Comparison of ENCODE assay signal across 1 cellular context in the genomic region with DNA sequence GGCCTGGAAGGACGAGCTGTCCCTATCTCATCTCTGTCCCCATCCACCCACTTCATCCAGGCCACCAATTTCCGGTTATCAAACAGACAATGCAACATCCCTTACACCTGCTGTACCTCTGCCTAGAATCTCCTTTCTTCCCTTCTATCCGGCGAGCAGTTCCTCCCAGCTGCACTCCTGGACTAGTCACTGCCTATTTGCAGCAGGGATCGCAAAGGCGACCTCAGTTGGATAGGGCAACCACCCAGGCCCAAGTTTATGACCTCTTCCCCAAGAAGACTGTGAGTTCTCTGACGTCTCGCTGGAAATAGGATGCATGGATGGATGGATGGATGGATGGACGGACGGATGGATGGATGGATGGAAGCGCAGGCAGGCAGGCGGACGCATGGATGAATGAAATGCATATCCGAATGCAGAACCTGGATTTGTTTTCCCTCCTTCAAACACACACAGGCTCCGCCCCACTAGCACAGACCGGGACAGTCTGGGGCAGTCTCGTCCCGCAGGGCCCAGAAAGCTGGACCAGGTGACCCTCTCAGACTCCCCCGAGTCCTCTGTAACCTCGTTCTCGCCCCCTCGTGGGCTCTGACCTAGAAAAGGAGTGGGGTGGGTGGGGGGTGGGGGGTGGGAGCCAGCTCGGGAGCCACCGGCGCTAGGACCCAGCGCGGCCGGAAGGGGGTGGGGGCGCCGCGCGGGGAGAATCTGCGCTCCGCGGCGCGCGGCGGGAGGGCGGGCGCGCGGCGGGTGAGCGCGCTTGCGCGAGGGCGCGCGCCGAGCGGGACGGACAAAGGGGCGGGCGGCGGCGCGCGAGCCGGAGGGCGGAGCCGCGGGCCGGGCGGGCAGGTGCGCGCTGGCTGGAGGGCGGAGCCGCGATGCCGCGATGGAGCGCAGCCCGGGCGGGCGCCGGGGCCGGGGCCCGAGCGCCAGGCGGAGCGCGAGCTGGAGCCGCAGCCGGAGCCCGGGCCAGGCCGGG.
A peak's percentile ranks its signal among the peaks of the same experiment; 100 is the strongest.
TF ChIP-seq lines count a peak whose summit lies in the region.

A gene (plus strand): TSS at position 875 of the 976 bp plus-strand sequence. CDS start 24,867 bp downstream, outside the sequence.

TF ChIP-seq in HepG2, 621 proteins besides CTCF, POLR2A, EP300 and RAD21 (continued from another document):
- TF ChIP-seq, protein P1, sequence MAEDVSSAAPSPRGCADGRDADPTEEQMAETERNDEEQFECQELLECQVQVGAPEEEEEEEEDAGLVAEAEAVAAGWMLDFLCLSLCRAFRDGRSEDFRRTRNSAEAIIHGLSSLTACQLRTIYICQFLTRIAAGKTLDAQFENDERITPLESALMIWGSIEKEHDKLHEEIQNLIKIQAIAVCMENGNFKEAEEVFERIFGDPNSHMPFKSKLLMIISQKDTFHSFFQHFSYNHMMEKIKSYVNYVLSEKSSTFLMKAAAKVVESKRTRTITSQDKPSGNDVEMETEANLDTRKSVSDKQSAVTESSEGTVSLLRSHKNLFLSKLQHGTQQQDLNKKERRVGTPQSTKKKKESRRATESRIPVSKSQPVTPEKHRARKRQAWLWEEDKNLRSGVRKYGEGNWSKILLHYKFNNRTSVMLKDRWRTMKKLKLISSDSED (CRISPR knock-in tag; IDR thresholded peaks at IDR 0.05): 0 out of 2 replicates have a peak, but pooled peaks have one; percentile 64
- TF ChIP-seq ZFP37 (CRISPR knock-in tag; IDR thresholded peaks at IDR 0.05; ENCODE audit: borderline replicate concordance): no peak
- TF ChIP-seq, protein P2, sequence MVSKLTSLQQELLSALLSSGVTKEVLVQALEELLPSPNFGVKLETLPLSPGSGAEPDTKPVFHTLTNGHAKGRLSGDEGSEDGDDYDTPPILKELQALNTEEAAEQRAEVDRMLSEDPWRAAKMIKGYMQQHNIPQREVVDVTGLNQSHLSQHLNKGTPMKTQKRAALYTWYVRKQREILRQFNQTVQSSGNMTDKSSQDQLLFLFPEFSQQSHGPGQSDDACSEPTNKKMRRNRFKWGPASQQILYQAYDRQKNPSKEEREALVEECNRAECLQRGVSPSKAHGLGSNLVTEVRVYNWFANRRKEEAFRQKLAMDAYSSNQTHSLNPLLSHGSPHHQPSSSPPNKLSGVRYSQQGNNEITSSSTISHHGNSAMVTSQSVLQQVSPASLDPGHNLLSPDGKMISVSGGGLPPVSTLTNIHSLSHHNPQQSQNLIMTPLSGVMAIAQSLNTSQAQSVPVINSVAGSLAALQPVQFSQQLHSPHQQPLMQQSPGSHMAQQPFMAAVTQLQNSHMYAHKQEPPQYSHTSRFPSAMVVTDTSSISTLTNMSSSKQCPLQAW (CRISPR knock-in tag; IDR thresholded peaks at IDR 0.05): peak; percentile 64
- TF ChIP-seq CBFB (CRISPR knock-in tag; IDR thresholded peaks at IDR 0.05): no peak
- no peak for TF ChIP-seq MYC (CRISPR knock-in tag; IDR thresholded peaks at IDR 0.05; ENCODE audit: borderline replicate concordance)
- TF ChIP-seq SSRP1 (CRISPR knock-in tag; IDR thresholded peaks at IDR 0.05): no peak
- no peak for TF ChIP-seq ZSCAN25 (CRISPR knock-in tag; IDR thresholded peaks at IDR 0.05)
